13 cellular contexts compared by ENCODE assay signal in the genomic region with DNA sequence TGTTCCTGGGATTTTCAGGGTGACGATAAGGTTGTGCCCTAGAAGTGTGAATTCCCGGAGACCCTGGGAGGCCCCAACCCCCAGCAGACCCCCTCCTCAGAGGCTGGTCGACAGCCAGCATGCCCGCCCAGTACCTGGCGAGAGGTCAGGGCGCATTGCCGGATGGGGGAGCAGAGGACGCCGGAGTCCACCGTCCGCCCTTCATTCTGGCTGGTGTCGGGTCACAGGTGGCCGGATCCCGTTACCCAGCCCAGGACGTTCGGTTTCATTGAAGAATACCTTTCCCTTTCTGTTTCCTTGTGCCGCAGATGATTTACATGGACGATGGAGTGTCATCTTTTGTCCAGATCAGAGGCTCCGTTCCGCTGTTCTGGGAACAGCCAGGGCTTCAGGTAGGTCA.
A peak's percentile ranks its signal among the peaks of the same experiment; 100 is the strongest.
DNase-seq lines count a peak whose midpoint lies in the region; FAIRE-seq and TF ChIP-seq lines count a peak whose summit lies in the region.
"Had no signal": no experiment of that assay in that cellular context is flagged by ENCODE, and none has a peak within 500 bp of the region (broad histone marks: within the 10 kb centered on the region; RNA-seq: fewer than 3 reads in every experiment).

No MANE protein-coding gene starts in this region.

- H4K20me1 ChIP-seq in GM23248 (ENCODE audit: insufficient read depth) (no peaks in the 10 kb centered on the region), keratinocyte (ENCODE audit: control insufficient read depth, extremely low read depth, insufficient read depth, low read length) (no peaks in the 10 kb centered on the region)

- H3K4me1 ChIP-seq in GM23248 (ENCODE audit: insufficient read depth) (peaks cover 63% of the 10 kb centered on the region), keratinocyte (ENCODE audit: control insufficient read depth, extremely low read depth, insufficient read depth, low read length) (peaks cover 40% of the 10 kb centered on the region)

- no peak overlapping the region for H3K4me3 Mint-ChIP-seq in MCF 10A (ENCODE audit: unreplicated experiment)
- H3K4me3 Mint-ChIP-seq: activated CD4-positive, alpha-beta memory T cell treated with anti-CD3 and anti-CD28 coated beads, Interleukin-2, amount 10 ng/mL, durations not matched to agents 7 days and 5 days; activated naive CD8-positive, alpha-beta T cell treated with anti-CD3 and anti-CD28 coated beads for 36 hours had no signal

- intact Hi-C loops in MCF 10A (cut with micrococcal nuclease), result no loop called here

- H3K4me1 Mint-ChIP-seq in MCF 10A (ENCODE audit: insufficient read depth, unreplicated experiment), result peaks cover 45% of the 10 kb centered on the region

- CTCF ChIA-PET in MCF 10A (lab: Yijun Ruan, JAX), result interaction anchor here (0.6 to 1.2 kb wide), 5 partner anchors 17 to 29 kb away, joined by 3 to 4 read pairs (median 3); no protein-coding TSS in a partner anchor

- H3K79me2 ChIP-seq in GM23248 (ENCODE audit: insufficient read depth) (peaks cover 41% of the 10 kb centered on the region), keratinocyte (ENCODE audit: control insufficient read depth, insufficient read depth, low read length) (no peaks in the 10 kb centered on the region)

- H3K36me3 ChIP-seq in GM23248 (ENCODE audit: low read depth) (peaks cover 3% of the 10 kb centered on the region; the same call in 1 of the 2 replicates), keratinocyte (ENCODE audit: control insufficient read depth in 2 of 2, extremely low read depth in 1 of 2, insufficient read depth in 2 of 2, low read length in 2 of 2) (peaks cover 0 to 10% of the 10 kb centered on the region in 2 experiments)

- dilution Hi-C loops in keratinocyte (cut with MboI; ENCODE audit: extremely low pct_ligation_motif_present, low sequenced_read_pairs), result no loop called here

- H2AFZ ChIP-seq in GM23248, result no peak overlapping the region
- no peak overlapping the region for H2AFZ ChIP-seq in keratinocyte (ENCODE audit: control insufficient read depth, low read length)

- peak; percentile 20 for FAIRE-seq in keratinocyte (lab: Jason Lieb, UNC)

- no peaks in the 10 kb centered on the region for H3K9me3 ChIP-seq in GM23248 (ENCODE audit: low read depth)
- H3K9me3 ChIP-seq in keratinocyte (ENCODE audit: control insufficient read depth, low read depth, low read length), result no peaks in the 10 kb centered on the region

- H3K36me3 Mint-ChIP-seq in MCF 10A (ENCODE audit: insufficient read depth, unreplicated experiment), result peaks cover 12% of the 10 kb centered on the region

- H3K9me2 ChIP-seq in GM23248 (ENCODE audit: insufficient read depth), result no peaks in the 10 kb centered on the region

- H3K27me3 Mint-ChIP-seq in MCF 10A (ENCODE audit: insufficient read depth, unreplicated experiment), result no peaks in the 10 kb centered on the region
- H3K27me3 Mint-ChIP-seq: activated CD4-positive, alpha-beta memory T cell treated with anti-CD3 and anti-CD28 coated beads, Interleukin-2, amount 10 ng/mL, durations not matched to agents 7 days and 5 days; activated naive CD8-positive, alpha-beta T cell treated with anti-CD3 and anti-CD28 coated beads for 36 hours had no signal

- DNase-seq in GM23248 (no peak), MCF 10A (ENCODE audit: unreplicated experiment) (no peak), keratinocyte (ENCODE audit: low read depth, low spot score) (no peak), HUDEP-2 (lab: John Stamatoyannopoulos, UW; ENCODE audit: unreplicated experiment in 76 of 76) (no peak), NCI-H2171 treated with DMSO at 0.1 percent for 48 hours (lab: John Stamatoyannopoulos, UW) (no peak), NK-92 (lab: John Stamatoyannopoulos, UW; ENCODE audit: unreplicated experiment) (no peak), KBM-7 (no peak)
- DNase-seq: activated CD4-positive, alpha-beta memory T cell treated with anti-CD3 and anti-CD28 coated beads, Interleukin-2, amount 10 ng/mL, durations not matched to agents 7 days and 5 days; activated naive CD8-positive, alpha-beta T cell treated with anti-CD3 and anti-CD28 coated beads for 36 hours; DMS79; NCI-H1105; NCI-H510A had no signal

- in situ Hi-C loops in GM23248 (cut with MboI), result no loop called here
- in situ Hi-C loops in KBM-7 (cut with MboI; ENCODE audit: low pct_unique_long_range_greater_than_20kb, low sequenced_read_pairs), result no loop called here

- peak overlapping the region; percentile 80 for H3K27ac Mint-ChIP-seq in MCF 10A (ENCODE audit: low read depth, unreplicated experiment)
- H3K27ac Mint-ChIP-seq: activated CD4-positive, alpha-beta memory T cell treated with anti-CD3 and anti-CD28 coated beads, Interleukin-2, amount 10 ng/mL, durations not matched to agents 7 days and 5 days; activated naive CD8-positive, alpha-beta T cell treated with anti-CD3 and anti-CD28 coated beads for 36 hours had no signal

- no peak for TF ChIP-seq CTCF in MCF 10A (IDR thresholded peaks at IDR 0.05; ENCODE audit: unreplicated experiment)
- no peak for TF ChIP-seq CTCF in keratinocyte (optimal IDR thresholded peaks at IDR 0.05 in 1 of 3, IDR thresholded peaks at IDR 0.05 in 1 of 3, conservative IDR thresholded peaks at IDR 0.05 in 1 of 3; ENCODE audit: extremely low read depth in 1 of 3, insufficient read depth in 2 of 3, low read length in 3 of 3)

- H3K9me1 ChIP-seq in keratinocyte (ENCODE audit: control insufficient read depth, extremely low read depth, insufficient read depth, low read length), result no peaks in the 10 kb centered on the region

- 93 to 95% methylated on average over 18 to 20 of the region's 20 CpGs for WGBS in GM23248 (ENCODE audit: low coverage in 1 of 2, low lambda C conversion rate in 2 of 2, missing lambda C conversion rate in 2 of 2), 2 experiments

- H3K9ac ChIP-seq in GM23248, result peak overlapping the region; percentile 72
- H3K9ac ChIP-seq in keratinocyte (ENCODE audit: control insufficient read depth, extremely low read depth, insufficient read depth, low read length), result no peak overlapping the region

- H3K4me2 ChIP-seq in GM23248 (ENCODE audit: unreplicated experiment), result no peak overlapping the region
- H3K4me2 ChIP-seq in keratinocyte (ENCODE audit: control insufficient read depth, extremely low read depth, insufficient read depth, low read depth, low read length), result no peak overlapping the region

- H3K9me3 Mint-ChIP-seq in MCF 10A (ENCODE audit: unreplicated experiment), result no peaks in the 10 kb centered on the region
- H3K9me3 Mint-ChIP-seq: activated CD4-positive, alpha-beta memory T cell treated with anti-CD3 and anti-CD28 coated beads, Interleukin-2, amount 10 ng/mL, durations not matched to agents 7 days and 5 days; activated naive CD8-positive, alpha-beta T cell treated with anti-CD3 and anti-CD28 coated beads for 36 hours had no signal

- H3F3A ChIP-seq in GM23248 (ENCODE audit: insufficient read depth), result peaks cover 47% of the 10 kb centered on the region

- H3K27me3 ChIP-seq in GM23248 (replicated peaks; ENCODE audit: insufficient read depth) (no peaks in the 10 kb centered on the region), keratinocyte (ENCODE audit: control insufficient read depth, extremely low read depth, insufficient read depth, low read length) (no peaks in the 10 kb centered on the region)

- POLR2A ChIA-PET in MCF 10A (lab: Yijun Ruan, JAX), result interaction anchor here (1.0 to 3.0 kb wide), 5 partner anchors 8 to 26 kb away, joined by 3 to 19 read pairs (median 8); no protein-coding TSS in a partner anchor

- BruUV-seq in MCF 10A (replicated peaks; lab: Mats Ljungman, UMichigan), result no TSS peak

- H3K4me3 ChIP-seq in GM23248 (no peak overlapping the region), keratinocyte (ENCODE audit: control insufficient read depth in 2 of 3, extremely low read depth in 1 of 3, insufficient read depth in 2 of 3, low read depth in 1 of 3, low read length in 3 of 3) (no peak overlapping the region), skin epidermis (no peak overlapping the region)

- H3K27ac ChIP-seq in GM23248 (peak overlapping the region; percentile 90), keratinocyte (ENCODE audit: control insufficient read depth, insufficient read depth, low read length) (peak overlapping the region; percentile 73), skin epidermis (peak overlapping the region in 11 of 21 experiments; percentile 30 to 81 (median 62))
